In the genomic region with DNA sequence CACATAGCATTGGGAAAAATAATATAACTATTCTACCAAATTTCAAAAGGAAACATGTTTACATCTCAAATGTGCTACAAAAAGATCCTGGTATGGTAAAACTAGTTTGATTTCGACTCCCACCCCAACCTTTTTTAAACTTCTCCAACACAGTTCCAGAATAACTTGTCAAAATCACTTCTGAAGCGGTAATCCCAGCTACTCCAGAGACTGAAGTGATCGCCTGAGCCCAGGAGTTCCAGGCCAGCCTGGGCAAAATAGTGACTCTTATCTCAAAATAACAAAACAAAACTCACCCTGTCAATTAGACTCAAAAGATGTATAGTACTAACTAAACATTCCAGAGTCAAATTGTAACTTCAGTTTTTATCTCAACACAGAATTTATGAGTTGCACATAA, we compare ENCODE assay signal across 9 cellular contexts.
A peak's percentile ranks its signal among the peaks of the same experiment; 100 is the strongest.
DNase-seq lines count a peak whose midpoint lies in the region; ATAC-seq and TF ChIP-seq lines count a peak whose summit lies in the region.
"Had no signal": no experiment of that assay in that cellular context is flagged by ENCODE, and none has a peak within 500 bp of the region (broad histone marks: within the 10 kb centered on the region; RNA-seq: fewer than 3 reads in every experiment).

No MANE protein-coding gene starts in this region.

- H3K4me3 ChIP-seq in heart left ventricle (peak overlapping the region in 9 of 12 donors; percentile 21 to 57 (median 51)), mammary epithelial cell (replicated peaks in 1 of 3; ENCODE audit: insufficient read depth in 1 of 3, low read depth in 2 of 3, low read length in 3 of 3) (peak overlapping the region in 1 of 3 experiments; percentile 25), muscle layer of duodenum (ENCODE audit: low read depth in 1 of 2, low read length in 2 of 2) (peak overlapping the region; percentile 48 to 74), uterus (peak overlapping the region in 1 of 2 donors; percentile 26)

- peaks cover 0 to 35% (median 19%) of the 10 kb centered on the region in 12 donors for H3K4me1 ChIP-seq in heart left ventricle
- H3K4me1 ChIP-seq in mammary epithelial cell (ENCODE audit: insufficient read depth, low read length): no peaks in the 10 kb centered on the region
- peaks cover 13 to 19% of the 10 kb centered on the region in 2 donors for H3K4me1 ChIP-seq in muscle layer of duodenum (ENCODE audit: control insufficient read depth in 1 of 2, insufficient read depth in 2 of 2, low read length in 2 of 2)
- H3K4me1 ChIP-seq in uterus: peaks cover 0 to 19% of the 10 kb centered on the region in 2 donors

- peaks cover 31% of the 10 kb centered on the region for H3K79me2 ChIP-seq in mammary epithelial cell (ENCODE audit: insufficient read depth, low read length)

- ATAC-seq in heart left ventricle: no peak
- no peak for ATAC-seq in Right ventricle myocardium superior (ENCODE audit: poor library complexity)
- ATAC-seq in HG03457 (IDR thresholded peaks at IDR 0.05; ENCODE audit: unreplicated experiment): no peak
- ATAC-seq in HG02763 (IDR thresholded peaks at IDR 0.05; ENCODE audit: unreplicated experiment): no peak
- no peak for ATAC-seq in HG03469 (IDR thresholded peaks at IDR 0.05; ENCODE audit: unreplicated experiment)

- intact Hi-C loops in heart left ventricle (cut with DNase I): loop anchor here in 2 of 10 donors (1.0 to 5.0 kb wide), 2 partner anchors 15 to 54 kb away; no protein-coding TSS in a partner anchor
- intact Hi-C loops in Right ventricle myocardium superior (cut with DNase I): no loop called here
- intact Hi-C loops in mammary epithelial cell (cut with micrococcal nuclease): no loop called here
- intact Hi-C loops in uterus (cut with DNase I; ENCODE audit: low total_unique reads): no loop called here

- H3K27ac ChIP-seq in heart left ventricle: peak overlapping the region; percentile 25 to 95 (median 72)
- H3K27ac ChIP-seq in mammary epithelial cell (ENCODE audit: insufficient read depth, low read depth, low read length): no peak overlapping the region
- peak overlapping the region; percentile 95 for H3K27ac ChIP-seq in muscle layer of duodenum (ENCODE audit: low read length)
- peak overlapping the region; percentile 77 to 84 for H3K27ac ChIP-seq in uterus

- DNase-seq in heart left ventricle (no peak), Right ventricle myocardium superior (no peak), mammary epithelial cell (no peak), uterus (no peak)
- DNase-seq: NCI-H2227 treated with DMSO at 0.1 percent for 48 hours had no signal

- BruUV-seq in mammary epithelial cell (replicated peaks; lab: Mats Ljungman, UMichigan): no TSS peak

- TF ChIP-seq POLR2A in heart left ventricle (IDR thresholded peaks at IDR 0.05) (no peak), uterus (IDR thresholded peaks at IDR 0.05) (no peak)

- TF ChIP-seq CTCF in heart left ventricle (IDR thresholded peaks at IDR 0.05): no peak
- no peak for TF ChIP-seq CTCF in mammary epithelial cell (conservative IDR thresholded peaks at IDR 0.05 in 1 of 2, IDR thresholded peaks at IDR 0.05 in 1 of 2; ENCODE audit: extremely low read depth in 1 of 2, insufficient read depth in 1 of 2, low read depth in 1 of 2, low read length in 2 of 2)
- TF ChIP-seq CTCF in uterus (IDR thresholded peaks at IDR 0.05): no peak

- H3K9me3 ChIP-seq in heart left ventricle (no peaks in the 10 kb centered on the region), mammary epithelial cell (replicated peaks; ENCODE audit: insufficient read depth, low read length) (no peaks in the 10 kb centered on the region), muscle layer of duodenum (ENCODE audit: control insufficient read depth in 1 of 2, low read length in 2 of 2) (no peaks in the 10 kb centered on the region), uterus (no peaks in the 10 kb centered on the region)

- no peaks in the 10 kb centered on the region for H4K20me1 ChIP-seq in mammary epithelial cell (ENCODE audit: insufficient read depth, low read length)

- WGBS in heart left ventricle, 4 donors: 40 to 54% (median 48%) methylated on average over 3 of the region's 3 CpGs
- 93% methylated on average over 3 of the region's 3 CpGs for WGBS in mammary epithelial cell (ENCODE audit: low coverage, missing lambda C conversion rate)

- H3K36me3 ChIP-seq in heart left ventricle (no peaks in the 10 kb centered on the region), mammary epithelial cell (ENCODE audit: insufficient read depth, low read length) (peaks cover 1% of the 10 kb centered on the region), muscle layer of duodenum (ENCODE audit: control insufficient read depth in 1 of 2, insufficient read depth in 2 of 2, low read length in 2 of 2) (no peaks in the 10 kb centered on the region), uterus (no peaks in the 10 kb centered on the region)

- dilution Hi-C loops in mammary epithelial cell (cut with HindIII; ENCODE audit: low sequenced_read_pairs): no loop called here

- no peak overlapping the region for H3K9ac ChIP-seq in mammary epithelial cell (ENCODE audit: insufficient read depth, low read length)

- peak overlapping the region; percentile 80 for H2AFZ ChIP-seq in mammary epithelial cell (ENCODE audit: low read depth, low read length)

- in situ Hi-C loops in mammary epithelial cell (cut with MboI; ENCODE audit: low sequenced_read_pairs in 2 of 2): no loop called here

- peak overlapping the region; percentile 76 for H3K4me2 ChIP-seq in mammary epithelial cell (ENCODE audit: insufficient read depth, low read depth, low read length)

- no peaks in the 10 kb centered on the region for H3K27me3 ChIP-seq in heart left ventricle
- H3K27me3 ChIP-seq in mammary epithelial cell (ENCODE audit: insufficient read depth, low read length): no peaks in the 10 kb centered on the region
- H3K27me3 ChIP-seq in muscle layer of duodenum (ENCODE audit: low read depth, low read length): no peaks in the 10 kb centered on the region
- H3K27me3 ChIP-seq in uterus: no peaks in the 10 kb centered on the region

- CTCF ChIA-PET in mammary epithelial cell (lab: Charles Lee; ENCODE audit: low non-redundant PET): no interaction called here
